8 cellular contexts compared by ENCODE assay signal in the genomic region with DNA sequence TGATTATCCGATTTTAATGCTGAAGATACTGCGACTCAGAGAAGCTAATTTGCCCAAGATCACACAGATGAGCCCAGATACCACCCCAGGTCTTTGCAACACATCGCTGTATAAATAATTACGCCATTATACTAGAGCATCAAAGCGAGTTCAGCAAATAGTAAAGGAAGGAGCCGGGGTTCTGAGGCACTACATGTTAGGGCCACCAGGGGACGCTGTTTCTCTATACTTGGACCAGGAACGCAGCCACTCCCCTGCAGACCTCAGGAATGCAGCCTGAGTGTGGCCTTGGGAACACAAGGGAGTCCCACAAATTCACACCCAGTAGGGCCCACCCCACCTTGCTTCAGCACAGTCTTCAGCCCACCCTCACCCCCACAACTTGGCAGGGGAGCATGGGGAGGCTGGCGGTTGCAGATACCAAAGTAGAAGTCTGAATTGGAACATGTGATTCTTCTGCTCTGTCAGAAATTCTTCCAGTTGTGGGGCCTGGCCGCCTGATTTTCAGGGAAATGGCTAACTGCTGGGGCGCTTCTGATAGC. TPM values are rescaled to one million over a fixed set of nuclear protein-coding genes. Genes with fewer than 3 reads are reported as not detected.
DNase-seq lines count a peak whose midpoint lies in the region; ATAC-seq and TF ChIP-seq lines count a peak whose summit lies in the region.

No MANE protein-coding gene starts in this region.

- intact Hi-C loops in dorsolateral prefrontal cortex (cut with DNase I) = loop anchor here (1.0 to 5.0 kb wide), 9 partner anchors 56 to 164 kb away; partner anchors contain the start of gene RYK (in 1 of the 2)

- DNase-seq in ELR (ENCODE audit: low read depth) (peak; percentile 88), NCI-H524 (lab: John Stamatoyannopoulos, UW) (peak; percentile 33 to 70), dorsolateral prefrontal cortex (peak; percentile 75 to 91 (median 84)), lung (ENCODE audit: low spot score) (peak; percentile 87), mesenteric fat pad (ENCODE audit: low spot score) (no peak)
- DNase-seq in activated CD4-positive, alpha-beta T cell treated with anti-CD3 and anti-CD28 coated beads, Interleukin-2, amount 50 U/mL, for 24 hours (ENCODE audit: low read depth in 1 of 2, low spot score in 1 of 2) = peak; percentile 57 to 70
- DNase-seq in stimulated activated CD4-positive, alpha-beta T cell treated with anti-CD3 and anti-CD28 coated beads, TNF-alpha, amount 100 ng/mL, for 24 hours (ENCODE audit: low read depth in 3 of 3) = peak; percentile 62 to 75 (median 67)

- ATAC-seq in HG03064 (IDR thresholded peaks at IDR 0.05; ENCODE audit: low read depth, unreplicated experiment) (peak; percentile 71), lung (ENCODE audit: insufficient read depth, low FRiP score) (peak; percentile 64)

- H3K27ac ChIP-seq in dorsolateral prefrontal cortex = peak overlapping the region; percentile 7 to 94 (median 86)
- H3K27ac ChIP-seq in lung (ENCODE audit: low read depth in 1 of 2, low read length in 1 of 2) = peak overlapping the region; percentile 42 to 43

- TF ChIP-seq CTCF in dorsolateral prefrontal cortex (IDR thresholded peaks at IDR 0.05 in 54 of 56, conservative IDR thresholded peaks at IDR 0.05 in 2 of 56; ENCODE audit: low read depth in 1 of 56, partially characterized antibody in 56 of 56) (peak; percentile 98 to 100 (median 100)), lung (IDR thresholded peaks at IDR 0.05; ENCODE audit: control extremely low read depth, extremely low read depth) (peak; percentile 99)

- H3K27me3 ChIP-seq in dorsolateral prefrontal cortex (no peaks in the 10 kb centered on the region), lung (ENCODE audit: control insufficient read depth, insufficient read depth) (no peaks in the 10 kb centered on the region)

- H3K4me3 ChIP-seq in dorsolateral prefrontal cortex = peak overlapping the region in 51 of 59 donors; percentile 8 to 63 (median 38)
- no peak overlapping the region for H3K4me3 ChIP-seq in lung

- 10 to 16% methylated on average over 11 of the region's 11 CpGs for WGBS in lung, 2 donors

- H3K36me3 ChIP-seq in lung (ENCODE audit: control insufficient read depth in 2 of 2, insufficient read depth in 2 of 2, low read length in 2 of 2) = no peaks in the 10 kb centered on the region

- peaks cover 0 to 9% of the 10 kb centered on the region in 2 donors for H3K4me1 ChIP-seq in lung (ENCODE audit: control insufficient read depth in 2 of 2, insufficient read depth in 2 of 2, low read length in 2 of 2)

- no peaks in the 10 kb centered on the region for H3K9me3 ChIP-seq in lung (ENCODE audit: control insufficient read depth in 2 of 2, insufficient read depth in 1 of 2, low read length in 1 of 2)

RNA-seq across cellular contexts. Expression of gene RYK, which starts 57.8 kb away (rescaled TPM):
- 10 to 100 TPM; 28.9 to 62.9 (median 42.7) TPM for total RNA-seq in dorsolateral prefrontal cortex
- total RNA-seq in lung = 100 to 1,000 TPM in 1 of 2 donors, 10 to 100 TPM in 1; 35.8 to 132 TPM
- polyA plus RNA-seq in lung = 10 to 100 TPM; 22.1 to 22.2 TPM
- 57.6 TPM for total RNA-seq in mesenteric fat pad
